1 cellular context compared by ENCODE assay signal in the genomic region with DNA sequence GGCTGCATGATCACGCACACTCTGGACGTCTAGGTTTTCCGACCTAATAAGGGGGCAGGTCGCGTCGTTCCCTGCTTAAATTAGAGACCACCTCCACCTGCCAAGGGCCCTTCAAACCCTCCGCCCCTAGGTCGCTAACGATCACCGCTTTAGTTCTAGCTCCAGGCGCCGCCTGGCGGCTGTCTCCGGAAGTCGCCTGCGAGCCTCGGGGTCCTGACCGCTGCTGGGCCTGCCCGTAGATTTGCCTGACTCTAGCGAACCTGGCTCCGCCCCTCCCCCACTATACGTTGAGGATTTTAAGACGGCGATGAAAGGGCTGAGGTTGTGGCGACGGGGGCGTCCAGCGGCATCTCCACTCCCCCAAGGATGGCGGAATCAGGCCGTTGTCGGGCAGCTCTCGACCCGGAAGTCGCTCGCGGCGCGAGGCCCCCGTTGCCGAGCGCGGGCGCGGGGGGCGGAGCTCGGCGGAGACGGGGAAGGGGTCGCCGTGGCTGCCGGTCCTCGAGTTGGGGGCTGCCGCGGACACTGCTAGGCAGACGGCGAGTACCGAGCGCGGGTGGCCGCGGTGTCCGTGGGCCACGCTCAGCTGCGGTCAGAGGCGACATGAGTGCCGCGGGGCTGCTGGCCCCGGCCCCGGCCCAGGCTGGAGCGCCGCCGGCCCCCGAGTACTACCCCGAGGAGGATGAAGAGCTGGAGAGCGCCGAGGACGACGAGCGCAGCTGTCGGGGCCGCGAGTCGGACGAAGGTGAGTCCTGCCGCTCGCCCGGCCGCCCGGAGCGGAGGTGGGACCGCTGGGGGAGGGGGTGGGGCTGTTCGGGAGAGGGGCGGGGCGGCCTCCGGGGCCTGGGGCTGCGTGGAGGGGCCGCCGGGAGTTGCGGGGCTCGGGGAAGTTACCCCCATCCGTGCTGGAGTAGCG.
TF ChIP-seq lines count a peak whose summit lies in the region.

A gene with protein sequence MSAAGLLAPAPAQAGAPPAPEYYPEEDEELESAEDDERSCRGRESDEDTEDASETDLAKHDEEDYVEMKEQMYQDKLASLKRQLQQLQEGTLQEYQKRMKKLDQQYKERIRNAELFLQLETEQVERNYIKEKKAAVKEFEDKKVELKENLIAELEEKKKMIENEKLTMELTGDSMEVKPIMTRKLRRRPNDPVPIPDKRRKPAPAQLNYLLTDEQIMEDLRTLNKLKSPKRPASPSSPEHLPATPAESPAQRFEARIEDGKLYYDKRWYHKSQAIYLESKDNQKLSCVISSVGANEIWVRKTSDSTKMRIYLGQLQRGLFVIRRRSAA (plus strand): TSS at position 467 of the 916 bp plus-strand sequence. CDS start 137 bp downstream, at position 604.

TF ChIP-seq in K562, 482 proteins besides CTCF, POLR2A, EP300 and RAD21 (continued from another document and continues in another):
- TF ChIP-seq, protein P1, sequence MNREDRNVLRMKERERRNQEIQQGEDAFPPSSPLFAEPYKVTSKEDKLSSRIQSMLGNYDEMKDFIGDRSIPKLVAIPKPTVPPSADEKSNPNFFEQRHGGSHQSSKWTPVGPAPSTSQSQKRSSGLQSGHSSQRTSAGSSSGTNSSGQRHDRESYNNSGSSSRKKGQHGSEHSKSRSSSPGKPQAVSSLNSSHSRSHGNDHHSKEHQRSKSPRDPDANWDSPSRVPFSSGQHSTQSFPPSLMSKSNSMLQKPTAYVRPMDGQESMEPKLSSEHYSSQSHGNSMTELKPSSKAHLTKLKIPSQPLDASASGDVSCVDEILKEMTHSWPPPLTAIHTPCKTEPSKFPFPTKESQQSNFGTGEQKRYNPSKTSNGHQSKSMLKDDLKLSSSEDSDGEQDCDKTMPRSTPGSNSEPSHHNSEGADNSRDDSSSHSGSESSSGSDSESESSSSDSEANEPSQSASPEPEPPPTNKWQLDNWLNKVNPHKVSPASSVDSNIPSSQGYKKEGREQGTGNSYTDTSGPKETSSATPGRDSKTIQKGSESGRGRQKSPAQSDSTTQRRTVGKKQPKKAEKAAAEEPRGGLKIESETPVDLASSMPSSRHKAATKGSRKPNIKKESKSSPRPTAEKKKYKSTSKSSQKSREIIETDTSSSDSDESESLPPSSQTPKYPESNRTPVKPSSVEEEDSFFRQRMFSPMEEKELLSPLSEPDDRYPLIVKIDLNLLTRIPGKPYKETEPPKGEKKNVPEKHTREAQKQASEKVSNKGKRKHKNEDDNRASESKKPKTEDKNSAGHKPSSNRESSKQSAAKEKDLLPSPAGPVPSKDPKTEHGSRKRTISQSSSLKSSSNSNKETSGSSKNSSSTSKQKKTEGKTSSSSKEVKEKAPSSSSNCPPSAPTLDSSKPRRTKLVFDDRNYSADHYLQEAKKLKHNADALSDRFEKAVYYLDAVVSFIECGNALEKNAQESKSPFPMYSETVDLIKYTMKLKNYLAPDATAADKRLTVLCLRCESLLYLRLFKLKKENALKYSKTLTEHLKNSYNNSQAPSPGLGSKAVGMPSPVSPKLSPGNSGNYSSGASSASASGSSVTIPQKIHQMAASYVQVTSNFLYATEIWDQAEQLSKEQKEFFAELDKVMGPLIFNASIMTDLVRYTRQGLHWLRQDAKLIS (CRISPR knock-in tag; IDR thresholded peaks at IDR 0.05): 0 out of 2 replicates have a peak, but pooled peaks have one; percentile 59
- TF ChIP-seq, protein P2, sequence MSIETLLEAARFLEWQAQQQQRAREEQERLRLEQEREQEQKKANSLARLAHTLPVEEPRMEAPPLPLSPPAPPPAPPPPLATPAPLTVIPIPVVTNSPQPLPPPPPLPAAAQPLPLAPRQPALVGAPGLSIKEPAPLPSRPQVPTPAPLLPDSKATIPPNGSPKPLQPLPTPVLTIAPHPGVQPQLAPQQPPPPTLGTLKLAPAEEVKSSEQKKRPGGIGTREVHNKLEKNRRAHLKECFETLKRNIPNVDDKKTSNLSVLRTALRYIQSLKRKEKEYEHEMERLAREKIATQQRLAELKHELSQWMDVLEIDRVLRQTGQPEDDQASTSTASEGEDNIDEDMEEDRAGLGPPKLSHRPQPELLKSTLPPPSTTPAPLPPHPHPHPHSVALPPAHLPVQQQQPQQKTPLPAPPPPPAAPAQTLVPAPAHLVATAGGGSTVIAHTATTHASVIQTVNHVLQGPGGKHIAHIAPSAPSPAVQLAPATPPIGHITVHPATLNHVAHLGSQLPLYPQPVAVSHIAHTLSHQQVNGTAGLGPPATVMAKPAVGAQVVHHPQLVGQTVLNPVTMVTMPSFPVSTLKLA (conservative IDR thresholded peaks at IDR 0.05): peak; percentile 80 to 84
- peak; percentile 73; the same call in 1 of the 2 replicates for TF ChIP-seq MTA3 (IDR thresholded peaks at IDR 0.05; ENCODE audit: borderline replicate concordance)
- TF ChIP-seq MYC (IDR thresholded peaks at IDR 0.05; ENCODE audit: low read depth, low read length): peak; percentile 59; the same call in 1 of the 2 replicates
- TF ChIP-seq MYC (CRISPR knock-in tag; IDR thresholded peaks at IDR 0.05; ENCODE audit: borderline replicate concordance, low read depth): no peak
- TF ChIP-seq CBX3 (IDR thresholded peaks at IDR 0.05; ENCODE audit: borderline replicate concordance in 1 of 2, low read length in 2 of 2): peak in 1 of 2 experiments; percentile 79; a peak in 1 of 3 replicates
- 0 out of 2 replicates have a peak, but pooled peaks have one; percentile 19 for TF ChIP-seq ZNF263 (CRISPR knock-in tag; IDR thresholded peaks at IDR 0.05; ENCODE audit: borderline replicate concordance)
- TF ChIP-seq, protein P3, sequence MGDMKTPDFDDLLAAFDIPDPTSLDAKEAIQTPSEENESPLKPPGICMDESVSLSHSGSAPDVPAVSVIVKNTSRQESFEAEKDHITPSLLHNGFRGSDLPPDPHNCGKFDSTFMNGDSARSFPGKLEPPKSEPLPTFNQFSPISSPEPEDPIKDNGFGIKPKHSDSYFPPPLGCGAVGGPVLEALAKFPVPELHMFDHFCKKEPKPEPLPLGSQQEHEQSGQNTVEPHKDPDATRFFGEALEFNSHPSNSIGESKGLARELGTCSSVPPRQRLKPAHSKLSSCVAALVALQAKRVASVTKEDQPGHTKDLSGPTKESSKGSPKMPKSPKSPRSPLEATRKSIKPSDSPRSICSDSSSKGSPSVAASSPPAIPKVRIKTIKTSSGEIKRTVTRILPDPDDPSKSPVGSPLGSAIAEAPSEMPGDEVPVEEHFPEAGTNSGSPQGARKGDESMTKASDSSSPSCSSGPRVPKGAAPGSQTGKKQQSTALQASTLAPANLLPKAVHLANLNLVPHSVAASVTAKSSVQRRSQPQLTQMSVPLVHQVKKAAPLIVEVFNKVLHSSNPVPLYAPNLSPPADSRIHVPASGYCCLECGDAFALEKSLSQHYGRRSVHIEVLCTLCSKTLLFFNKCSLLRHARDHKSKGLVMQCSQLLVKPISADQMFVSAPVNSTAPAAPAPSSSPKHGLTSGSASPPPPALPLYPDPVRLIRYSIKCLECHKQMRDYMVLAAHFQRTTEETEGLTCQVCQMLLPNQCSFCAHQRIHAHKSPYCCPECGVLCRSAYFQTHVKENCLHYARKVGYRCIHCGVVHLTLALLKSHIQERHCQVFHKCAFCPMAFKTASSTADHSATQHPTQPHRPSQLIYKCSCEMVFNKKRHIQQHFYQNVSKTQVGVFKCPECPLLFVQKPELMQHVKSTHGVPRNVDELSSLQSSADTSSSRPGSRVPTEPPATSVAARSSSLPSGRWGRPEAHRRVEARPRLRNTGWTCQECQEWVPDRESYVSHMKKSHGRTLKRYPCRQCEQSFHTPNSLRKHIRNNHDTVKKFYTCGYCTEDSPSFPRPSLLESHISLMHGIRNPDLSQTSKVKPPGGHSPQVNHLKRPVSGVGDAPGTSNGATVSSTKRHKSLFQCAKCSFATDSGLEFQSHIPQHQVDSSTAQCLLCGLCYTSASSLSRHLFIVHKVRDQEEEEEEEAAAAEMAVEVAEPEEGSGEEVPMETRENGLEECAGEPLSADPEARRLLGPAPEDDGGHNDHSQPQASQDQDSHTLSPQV (IDR thresholded peaks at IDR 0.05): peak; percentile 34
- TF ChIP-seq SMAD4 (CRISPR knock-in tag; conservative IDR thresholded peaks at IDR 0.05): peak; percentile 54; the same call in 1 of the 2 replicates
- TF ChIP-seq E2F3 (CRISPR knock-in tag; IDR thresholded peaks at IDR 0.05): no peak; the same call in 1 of the 2 replicates
- no peak for TF ChIP-seq ATF1 (CRISPR knock-in tag; IDR thresholded peaks at IDR 0.05)
- peak; percentile 68 for TF ChIP-seq ATF1 (tag; IDR thresholded peaks at IDR 0.05)
- TF ChIP-seq, protein P4, sequence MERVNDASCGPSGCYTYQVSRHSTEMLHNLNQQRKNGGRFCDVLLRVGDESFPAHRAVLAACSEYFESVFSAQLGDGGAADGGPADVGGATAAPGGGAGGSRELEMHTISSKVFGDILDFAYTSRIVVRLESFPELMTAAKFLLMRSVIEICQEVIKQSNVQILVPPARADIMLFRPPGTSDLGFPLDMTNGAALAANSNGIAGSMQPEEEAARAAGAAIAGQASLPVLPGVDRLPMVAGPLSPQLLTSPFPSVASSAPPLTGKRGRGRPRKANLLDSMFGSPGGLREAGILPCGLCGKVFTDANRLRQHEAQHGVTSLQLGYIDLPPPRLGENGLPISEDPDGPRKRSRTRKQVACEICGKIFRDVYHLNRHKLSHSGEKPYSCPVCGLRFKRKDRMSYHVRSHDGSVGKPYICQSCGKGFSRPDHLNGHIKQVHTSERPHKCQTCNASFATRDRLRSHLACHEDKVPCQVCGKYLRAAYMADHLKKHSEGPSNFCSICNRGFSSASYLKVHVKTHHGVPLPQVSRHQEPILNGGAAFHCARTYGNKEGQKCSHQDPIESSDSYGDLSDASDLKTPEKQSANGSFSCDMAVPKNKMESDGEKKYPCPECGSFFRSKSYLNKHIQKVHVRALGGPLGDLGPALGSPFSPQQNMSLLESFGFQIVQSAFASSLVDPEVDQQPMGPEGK (CRISPR knock-in tag; IDR thresholded peaks at IDR 0.05; ENCODE audit: borderline replicate concordance): no peak
- no peak for TF ChIP-seq MECOM (CRISPR knock-in tag; IDR thresholded peaks at IDR 0.05)
- TF ChIP-seq, protein P5, sequence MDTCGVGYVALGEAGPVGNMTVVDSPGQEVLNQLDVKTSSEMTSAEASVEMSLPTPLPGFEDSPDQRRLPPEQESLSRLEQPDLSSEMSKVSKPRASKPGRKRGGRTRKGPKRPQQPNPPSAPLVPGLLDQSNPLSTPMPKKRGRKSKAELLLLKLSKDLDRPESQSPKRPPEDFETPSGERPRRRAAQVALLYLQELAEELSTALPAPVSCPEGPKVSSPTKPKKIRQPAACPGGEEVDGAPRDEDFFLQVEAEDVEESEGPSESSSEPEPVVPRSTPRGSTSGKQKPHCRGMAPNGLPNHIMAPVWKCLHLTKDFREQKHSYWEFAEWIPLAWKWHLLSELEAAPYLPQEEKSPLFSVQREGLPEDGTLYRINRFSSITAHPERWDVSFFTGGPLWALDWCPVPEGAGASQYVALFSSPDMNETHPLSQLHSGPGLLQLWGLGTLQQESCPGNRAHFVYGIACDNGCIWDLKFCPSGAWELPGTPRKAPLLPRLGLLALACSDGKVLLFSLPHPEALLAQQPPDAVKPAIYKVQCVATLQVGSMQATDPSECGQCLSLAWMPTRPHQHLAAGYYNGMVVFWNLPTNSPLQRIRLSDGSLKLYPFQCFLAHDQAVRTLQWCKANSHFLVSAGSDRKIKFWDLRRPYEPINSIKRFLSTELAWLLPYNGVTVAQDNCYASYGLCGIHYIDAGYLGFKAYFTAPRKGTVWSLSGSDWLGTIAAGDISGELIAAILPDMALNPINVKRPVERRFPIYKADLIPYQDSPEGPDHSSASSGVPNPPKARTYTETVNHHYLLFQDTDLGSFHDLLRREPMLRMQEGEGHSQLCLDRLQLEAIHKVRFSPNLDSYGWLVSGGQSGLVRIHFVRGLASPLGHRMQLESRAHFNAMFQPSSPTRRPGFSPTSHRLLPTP (IDR thresholded peaks at IDR 0.05; ENCODE audit: borderline replicate concordance, extremely low read depth, insufficient read length): no peak
- TF ChIP-seq, protein P6, sequence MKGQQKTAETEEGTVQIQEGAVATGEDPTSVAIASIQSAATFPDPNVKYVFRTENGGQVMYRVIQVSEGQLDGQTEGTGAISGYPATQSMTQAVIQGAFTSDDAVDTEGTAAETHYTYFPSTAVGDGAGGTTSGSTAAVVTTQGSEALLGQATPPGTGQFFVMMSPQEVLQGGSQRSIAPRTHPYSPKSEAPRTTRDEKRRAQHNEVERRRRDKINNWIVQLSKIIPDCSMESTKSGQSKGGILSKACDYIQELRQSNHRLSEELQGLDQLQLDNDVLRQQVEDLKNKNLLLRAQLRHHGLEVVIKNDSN (CRISPR knock-in tag; IDR thresholded peaks at IDR 0.05): no peak
- TF ChIP-seq KAT7 (CRISPR knock-in tag; IDR thresholded peaks at IDR 0.05; ENCODE audit: borderline replicate concordance): peak; percentile 32; the same call in 1 of the 2 replicates
- TF ChIP-seq STAG1 (CRISPR knock-in tag; IDR thresholded peaks at IDR 0.05; ENCODE audit: borderline replicate concordance): peak; percentile 85
- no peak for TF ChIP-seq DDX20 (tag; IDR thresholded peaks at IDR 0.05; ENCODE audit: low read depth)
- TF ChIP-seq, protein P7, sequence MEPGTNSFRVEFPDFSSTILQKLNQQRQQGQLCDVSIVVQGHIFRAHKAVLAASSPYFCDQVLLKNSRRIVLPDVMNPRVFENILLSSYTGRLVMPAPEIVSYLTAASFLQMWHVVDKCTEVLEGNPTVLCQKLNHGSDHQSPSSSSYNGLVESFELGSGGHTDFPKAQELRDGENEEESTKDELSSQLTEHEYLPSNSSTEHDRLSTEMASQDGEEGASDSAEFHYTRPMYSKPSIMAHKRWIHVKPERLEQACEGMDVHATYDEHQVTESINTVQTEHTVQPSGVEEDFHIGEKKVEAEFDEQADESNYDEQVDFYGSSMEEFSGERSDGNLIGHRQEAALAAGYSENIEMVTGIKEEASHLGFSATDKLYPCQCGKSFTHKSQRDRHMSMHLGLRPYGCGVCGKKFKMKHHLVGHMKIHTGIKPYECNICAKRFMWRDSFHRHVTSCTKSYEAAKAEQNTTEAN (CRISPR knock-in tag; IDR thresholded peaks at IDR 0.05): no peak
- no peak for TF ChIP-seq FOXM1 (IDR thresholded peaks at IDR 0.05; ENCODE audit: low read depth)
- TF ChIP-seq FOXM1 (CRISPR knock-in tag; IDR thresholded peaks at IDR 0.05; ENCODE audit: low read depth): no peak
- TF ChIP-seq, protein P8, sequence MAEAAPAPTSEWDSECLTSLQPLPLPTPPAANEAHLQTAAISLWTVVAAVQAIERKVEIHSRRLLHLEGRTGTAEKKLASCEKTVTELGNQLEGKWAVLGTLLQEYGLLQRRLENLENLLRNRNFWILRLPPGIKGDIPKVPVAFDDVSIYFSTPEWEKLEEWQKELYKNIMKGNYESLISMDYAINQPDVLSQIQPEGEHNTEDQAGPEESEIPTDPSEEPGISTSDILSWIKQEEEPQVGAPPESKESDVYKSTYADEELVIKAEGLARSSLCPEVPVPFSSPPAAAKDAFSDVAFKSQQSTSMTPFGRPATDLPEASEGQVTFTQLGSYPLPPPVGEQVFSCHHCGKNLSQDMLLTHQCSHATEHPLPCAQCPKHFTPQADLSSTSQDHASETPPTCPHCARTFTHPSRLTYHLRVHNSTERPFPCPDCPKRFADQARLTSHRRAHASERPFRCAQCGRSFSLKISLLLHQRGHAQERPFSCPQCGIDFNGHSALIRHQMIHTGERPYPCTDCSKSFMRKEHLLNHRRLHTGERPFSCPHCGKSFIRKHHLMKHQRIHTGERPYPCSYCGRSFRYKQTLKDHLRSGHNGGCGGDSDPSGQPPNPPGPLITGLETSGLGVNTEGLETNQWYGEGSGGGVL (CRISPR knock-in tag; IDR thresholded peaks at IDR 0.05): no peak
- TF ChIP-seq ELF1 (tag; IDR thresholded peaks at IDR 0.05): peak; percentile 100
- TF ChIP-seq, protein P9, sequence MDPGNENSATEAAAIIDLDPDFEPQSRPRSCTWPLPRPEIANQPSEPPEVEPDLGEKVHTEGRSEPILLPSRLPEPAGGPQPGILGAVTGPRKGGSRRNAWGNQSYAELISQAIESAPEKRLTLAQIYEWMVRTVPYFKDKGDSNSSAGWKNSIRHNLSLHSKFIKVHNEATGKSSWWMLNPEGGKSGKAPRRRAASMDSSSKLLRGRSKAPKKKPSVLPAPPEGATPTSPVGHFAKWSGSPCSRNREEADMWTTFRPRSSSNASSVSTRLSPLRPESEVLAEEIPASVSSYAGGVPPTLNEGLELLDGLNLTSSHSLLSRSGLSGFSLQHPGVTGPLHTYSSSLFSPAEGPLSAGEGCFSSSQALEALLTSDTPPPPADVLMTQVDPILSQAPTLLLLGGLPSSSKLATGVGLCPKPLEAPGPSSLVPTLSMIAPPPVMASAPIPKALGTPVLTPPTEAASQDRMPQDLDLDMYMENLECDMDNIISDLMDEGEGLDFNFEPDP (CRISPR knock-in tag; IDR thresholded peaks at IDR 0.05): no peak
- no peak for TF ChIP-seq KDM4B (IDR thresholded peaks at IDR 0.05; ENCODE audit: borderline replicate concordance in 2 of 2, low read depth in 1 of 2)
